1 cellular context compared by ENCODE assay signal in genomic region chrX:132044953-132045352, GRCh38.
TF ChIP-seq lines count a peak whose summit lies in the region.

No MANE protein-coding gene starts in this region.

TF ChIP-seq in K562, 482 proteins besides CTCF, POLR2A, EP300 and RAD21 (continued from another document):
- TF ChIP-seq ZNF609 (CRISPR knock-in tag; IDR thresholded peaks at IDR 0.05; ENCODE audit: borderline replicate concordance) (no peak), HNRNPLL (IDR thresholded peaks at IDR 0.05; ENCODE audit: low read depth, low read length, poor library complexity, severe bottlenecking) (no peak), CUX1 (CRISPR knock-in tag; IDR thresholded peaks at IDR 0.05) (no peak), ARNT (IDR thresholded peaks at IDR 0.05) (peak in 1 of 2 experiments; percentile 65; a peak in 2 of 4 replicates), FOXP1 (CRISPR knock-in tag; IDR thresholded peaks at IDR 0.05) (no peak), ZNF707 (CRISPR knock-in tag; conservative IDR thresholded peaks at IDR 0.05) (no peak), PHB (CRISPR knock-in tag; IDR thresholded peaks at IDR 0.05) (no peak), STAT5A (IDR thresholded peaks at IDR 0.05; ENCODE audit: borderline replicate concordance, low read length) (no peak), KDM1A (IDR thresholded peaks at IDR 0.05) (peak; percentile 46 to 68), SIRT6 (IDR thresholded peaks at IDR 0.05; ENCODE audit: low read depth, low read length) (no peak), LCOR (CRISPR knock-in tag; IDR thresholded peaks at IDR 0.05) (no peak), TAF9B (IDR thresholded peaks at IDR 0.05; ENCODE audit: partially characterized antibody) (no peak), ZNF224 (CRISPR knock-in tag; IDR thresholded peaks at IDR 0.05) (no peak), CBX5 (IDR thresholded peaks at IDR 0.05; ENCODE audit: borderline replicate concordance, low read depth) (no peak), JUNB (CRISPR knock-in tag; conservative IDR thresholded peaks at IDR 0.05) (0 out of 2 replicates have a peak, but pooled peaks have one; percentile 30), MAFF (IDR thresholded peaks at IDR 0.05; ENCODE audit: low read length) (no peak), ZNF586 (CRISPR knock-in tag; conservative IDR thresholded peaks at IDR 0.05) (no peak), ZNF592 (IDR thresholded peaks at IDR 0.05) (peak; percentile 35; the same call in 1 of the 2 replicates), USF1 (CRISPR knock-in tag; IDR thresholded peaks at IDR 0.05) (no peak; the same call in 1 of the 2 replicates), FOXA1 (IDR thresholded peaks at IDR 0.05; ENCODE audit: borderline replicate concordance) (no peak), ZNF655 (CRISPR knock-in tag; IDR thresholded peaks at IDR 0.05) (no peak), ARID1B (IDR thresholded peaks at IDR 0.05) (peak; percentile 74)
